8 cellular contexts compared by ENCODE assay signal in genomic region chr6:109705258-109705657, GRCh38. TPM values are rescaled to one million over a fixed set of nuclear protein-coding genes. Genes with fewer than 3 reads are reported as not detected.
A peak's percentile ranks its signal among the peaks of the same experiment; 100 is the strongest.
DNase-seq lines count a peak whose midpoint lies in the region; ATAC-seq and TF ChIP-seq lines count a peak whose summit lies in the region.

No MANE protein-coding gene starts in this region.

- TF ChIP-seq POLR2A in uterus (IDR thresholded peaks at IDR 0.05) = no peak

- H3K4me3 ChIP-seq in GM12875 (ENCODE audit: low read depth, low read length) (no peak overlapping the region), uterus (no peak overlapping the region)

- peaks cover 0 to 7% of the 10 kb centered on the region in 2 donors for H3K9me3 Mint-ChIP-seq in activated naive CD4-positive, alpha-beta T cell treated with anti-CD3 and anti-CD28 coated beads, Interleukin-2, amount 50 U/mL, for 72 hours
- H3K9me3 Mint-ChIP-seq in glutamatergic neuron (ENCODE audit: unreplicated experiment) = peaks cover 2% of the 10 kb centered on the region

- TF ChIP-seq CTCF in GM12875 (IDR thresholded peaks at IDR 0.05; ENCODE audit: borderline replicate concordance, insufficient read depth, low read depth, low read length) (peak; percentile 78), glutamatergic neuron (IDR thresholded peaks at IDR 0.05; ENCODE audit: partially characterized antibody, unreplicated experiment) (peak; percentile 94), uterus (IDR thresholded peaks at IDR 0.05) (peak; percentile 94 to 98 (median 95))

- DNase-seq in NCI-H1105 treated with DMSO at 0.1 percent for 48 hours (lab: John Stamatoyannopoulos, UW) (peak; percentile 94), glutamatergic neuron (peak; percentile 82), posterior cingulate gyrus (peak; percentile 57 to 96 (median 82)), uterus (peak; percentile 76 to 80)
- DNase-seq in activated naive CD4-positive, alpha-beta T cell treated with anti-CD3 and anti-CD28 coated beads, Interleukin-2, amount 50 U/mL, for 72 hours (ENCODE audit: low spot score in 2 of 2) = peak in 1 of 2 donors; percentile 72

- no peaks in the 10 kb centered on the region for H3K36me3 ChIP-seq in uterus

- peaks cover 2% of the 10 kb centered on the region for H3K27me3 Mint-ChIP-seq in glutamatergic neuron (ENCODE audit: unreplicated experiment)

- H3K4me1 Mint-ChIP-seq in glutamatergic neuron (ENCODE audit: low read depth, unreplicated experiment) = peaks cover 5% of the 10 kb centered on the region

- no peaks in the 10 kb centered on the region for H3K4me1 ChIP-seq in uterus

- H3K36me3 Mint-ChIP-seq in activated naive CD4-positive, alpha-beta T cell treated with anti-CD3 and anti-CD28 coated beads, Interleukin-2, amount 50 U/mL, for 72 hours = peaks cover 0 to 16% of the 10 kb centered on the region in 2 donors
- peaks cover 18% of the 10 kb centered on the region for H3K36me3 Mint-ChIP-seq in glutamatergic neuron (ENCODE audit: unreplicated experiment)

- no peak overlapping the region for H3K27ac ChIP-seq in uterus

- H3K4me3 Mint-ChIP-seq in glutamatergic neuron (ENCODE audit: unreplicated experiment) = no peak overlapping the region

- no peaks in the 10 kb centered on the region for H3K27me3 ChIP-seq in uterus

- no peak overlapping the region for H3K27ac Mint-ChIP-seq in activated naive CD4-positive, alpha-beta T cell treated with anti-CD3 and anti-CD28 coated beads, Interleukin-2, amount 50 U/mL, for 72 hours
- no peak overlapping the region for H3K27ac Mint-ChIP-seq in glutamatergic neuron (ENCODE audit: unreplicated experiment)

- intact Hi-C loops in posterior cingulate gyrus (cut with DNase I) (loop anchor here (1.0 to 2.0 kb wide), 3 partner anchors 334 to 686 kb away; no protein-coding TSS in a partner anchor), uterus (cut with DNase I; ENCODE audit: low total_unique reads) (loop anchor here (10.0 kb wide), 1 partner anchor 330 kb away; no protein-coding TSS in a partner anchor)

- ATAC-seq in HG02678 (IDR thresholded peaks at IDR 0.05; ENCODE audit: unreplicated experiment) = peak; percentile 94
- peak; percentile 99 for ATAC-seq in SK-N-SH treated with all-trans-retinoic acid at 6 μM for 48 hours
- ATAC-seq in activated naive CD4-positive, alpha-beta T cell treated with anti-CD3 and anti-CD28 coated beads, Interleukin-2, amount 50 U/mL, for 72 hours = peak; percentile 97 to 98

- no peaks in the 10 kb centered on the region for H3K9me3 ChIP-seq in uterus

TF ChIP-seq in SK-N-SH treated with all-trans-retinoic acid at 6 μM for 48 hours, 23 proteins besides CTCF, POLR2A, EP300 and RAD21:
- TF ChIP-seq PPARA (CRISPR knock-in tag; IDR thresholded peaks at IDR 0.05; ENCODE audit: borderline replicate concordance) = no peak
- 0 out of 2 replicates have a peak, but pooled peaks have one; percentile 23 for TF ChIP-seq CSDC2 (CRISPR knock-in tag; IDR thresholded peaks at IDR 0.05)

RNA-seq across cellular contexts. Expression of gene FIG4, which starts 14.2 kb away (rescaled TPM):
- total RNA-seq in activated naive CD4-positive, alpha-beta T cell treated with anti-CD3 and anti-CD28 coated beads, Interleukin-2, amount 50 U/mL, for 72 hours = 10 to 100 TPM; 19.8 to 20.2 TPM
- 15.4 TPM for total RNA-seq in glutamatergic neuron (ENCODE audit: unreplicated experiment)
- 10 to 100 TPM in 3 of 4 donors, 1 to 10 TPM in 1; 4.1 to 35.5 (median 17.4) TPM for total RNA-seq in uterus

RNA-seq across cellular contexts. Expression of gene AK9, which starts 14.3 kb away (rescaled TPM):
- 1 to 10 TPM; 1.5 to 3.8 TPM for total RNA-seq in activated naive CD4-positive, alpha-beta T cell treated with anti-CD3 and anti-CD28 coated beads, Interleukin-2, amount 50 U/mL, for 72 hours
- 8.1 TPM for total RNA-seq in glutamatergic neuron (ENCODE audit: unreplicated experiment)
- total RNA-seq in uterus = 10 to 100 TPM; 12.3 to 27.9 (median 13.5) TPM
